ENCODE assay signal across 8 cellular contexts in the genomic region with DNA sequence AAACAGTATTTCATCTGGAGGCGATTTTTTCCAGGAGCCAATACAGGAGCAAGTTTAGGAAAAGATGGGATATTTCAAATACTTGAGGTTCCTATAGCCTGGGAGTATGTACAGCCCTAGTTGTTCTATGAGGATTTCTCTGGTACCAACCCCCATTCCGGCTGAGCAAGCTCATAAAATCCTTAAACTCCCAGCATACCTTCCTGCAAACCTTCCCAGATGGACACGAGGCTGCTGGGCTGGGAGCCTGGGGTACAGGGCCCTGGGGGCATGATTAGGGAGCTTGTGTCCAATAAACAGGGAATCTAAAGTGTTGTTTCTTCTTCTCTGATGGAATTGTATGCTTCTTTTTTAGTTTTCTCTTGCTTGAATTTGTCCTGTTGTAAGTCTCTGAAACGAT. TPM values are rescaled to one million over a fixed set of nuclear protein-coding genes. Genes with fewer than 3 reads are reported as not detected.
A peak's percentile ranks its signal among the peaks of the same experiment; 100 is the strongest.
DNase-seq lines count a peak whose midpoint lies in the region; ATAC-seq and TF ChIP-seq lines count a peak whose summit lies in the region.

No MANE protein-coding gene starts in this region.

- peaks cover 9 to 40% (median 35%) of the 10 kb centered on the region in 7 donors for H3K4me1 Mint-ChIP-seq in naive thymus-derived CD4-positive, alpha-beta T cell

- H3K9me3 ChIP-seq in BE2C, result no peaks in the 10 kb centered on the region
- H3K9me3 ChIP-seq in IMR-90 (ENCODE audit: control insufficient read depth, insufficient read depth, low read length), result no peaks in the 10 kb centered on the region
- no peaks in the 10 kb centered on the region for H3K9me3 ChIP-seq in naive thymus-derived CD4-positive, alpha-beta T cell (ENCODE audit: control insufficient read depth in 2 of 3, low read length in 3 of 3)

- H3K79me1 ChIP-seq in IMR-90 (ENCODE audit: low read depth in 1 of 2, low read length in 2 of 2), result peaks cover 15 to 49% of the 10 kb centered on the region in 2 experiments

- H4K5ac ChIP-seq in IMR-90 (ENCODE audit: low read depth, low read length), result peak overlapping the region; percentile 65; the same call in 1 of the 2 replicates

- intact Hi-C loops in IMR-90 (cut with micrococcal nuclease), result no loop called here
- intact Hi-C loops in naive thymus-derived CD4-positive, alpha-beta T cell (cut with micrococcal nuclease), result loop anchor here (2.0 to 5.0 kb wide), 10 partner anchors 17 to 1230 kb away; a partner anchor contains a TSS
- intact Hi-C loops in lower leg skin (cut with DNase I; ENCODE audit: low total_unique reads), result no loop called here

- peak overlapping the region; percentile 98 for H3K4me2 ChIP-seq in IMR-90 (ENCODE audit: low read depth, low read length)

- peak overlapping the region; percentile 97 for H3K56ac ChIP-seq in IMR-90 (ENCODE audit: extremely low read depth, insufficient read depth, low read length)

- peaks cover 6% of the 10 kb centered on the region for H3K9me1 ChIP-seq in IMR-90 (ENCODE audit: insufficient read depth, low read length)

- dilution Hi-C loops in IMR-90 (cut with HindIII; ENCODE audit: low sequenced_read_pairs, unreplicated experiment), result no loop called here

- peak overlapping the region in 1 of 2 experiments; percentile 99; a peak in 2 of 4 replicates for H4K8ac ChIP-seq in IMR-90 (ENCODE audit: low read depth in 2 of 2, low read length in 2 of 2)

- H3K18ac ChIP-seq in IMR-90 (ENCODE audit: low read depth, low read length), result no peak overlapping the region

- no CpG with 5 or more reads among the region's 4 CpGs for WGBS in IMR-90 (ENCODE audit: extremely low coverage in 2 of 2, insufficient read length in 1 of 2), 2 experiments
- WGBS in lower leg skin, 2 donors, result 19% methylated on average over 4 of the region's 4 CpGs

- TF ChIP-seq RAD21 in IMR-90 (IDR thresholded peaks at IDR 0.05; ENCODE audit: low read length), result no peak

- H3K36me3 ChIP-seq in BE2C, result peaks cover 52% of the 10 kb centered on the region
- H3K36me3 ChIP-seq in IMR-90 (ENCODE audit: control insufficient read depth, insufficient read depth, low read length), result peaks cover 41% of the 10 kb centered on the region
- H3K36me3 ChIP-seq in naive thymus-derived CD4-positive, alpha-beta T cell (ENCODE audit: control insufficient read depth in 2 of 3, insufficient read depth in 3 of 3, low read length in 3 of 3), result peaks cover 17 to 37% (median 18%) of the 10 kb centered on the region in 3 experiments

- peak overlapping the region; percentile 85 for H3K4me3 ChIP-seq in BE2C (ENCODE audit: low read depth, low read length)
- peak overlapping the region; percentile 81 for H3K4me3 ChIP-seq in IMR-90 (ENCODE audit: insufficient read depth, low read depth, low read length)
- peak overlapping the region; percentile 90 to 92 for H3K4me3 ChIP-seq in cardiac fibroblast (replicated peaks in 1 of 2; ENCODE audit: low read depth in 2 of 2, low read length in 2 of 2)
- H3K4me3 ChIP-seq in naive thymus-derived CD4-positive, alpha-beta T cell (ENCODE audit: low read length), result no peak overlapping the region
- no peak overlapping the region for H3K4me3 ChIP-seq in lower leg skin (ENCODE audit: low read depth, poor library complexity, severe bottlenecking)

- in situ Hi-C loops in IMR-90 (cut with MboI; ENCODE audit: low sequenced_read_pairs), result no loop called here

- H2AFZ ChIP-seq in IMR-90 (replicated peaks; ENCODE audit: low read length, poor library complexity), result no peak overlapping the region

- BruUV-seq in IMR-90 (replicated peaks; lab: Mats Ljungman, UMichigan), result no TSS peak

- no peaks in the 10 kb centered on the region for H3K27me3 Mint-ChIP-seq in naive thymus-derived CD4-positive, alpha-beta T cell

- no peak overlapping the region for H2BK120ac ChIP-seq in IMR-90 (ENCODE audit: low read depth, low read length)

- peak overlapping the region; percentile 82 to 95 (median 93) for H3K4me3 Mint-ChIP-seq in naive thymus-derived CD4-positive, alpha-beta T cell

- peaks cover 46% of the 10 kb centered on the region for H4K20me1 ChIP-seq in IMR-90 (ENCODE audit: insufficient read depth, low read length)

- peaks cover 4 to 41% (median 13%) of the 10 kb centered on the region in 5 donors for H3K36me3 Mint-ChIP-seq in naive thymus-derived CD4-positive, alpha-beta T cell

- TF ChIP-seq POLR2A in IMR-90 (IDR thresholded peaks at IDR 0.05; ENCODE audit: low read depth, low read length) (no peak), lower leg skin (IDR thresholded peaks at IDR 0.05) (no peak)

- H3K9me3 Mint-ChIP-seq in naive thymus-derived CD4-positive, alpha-beta T cell, result peaks cover 0 to 2% (median 0%) of the 10 kb centered on the region in 11 donors

- H4K91ac ChIP-seq in IMR-90 (ENCODE audit: insufficient read depth, low read depth, low read length), result 0 out of 2 replicates have a peak overlapping the region, but pooled peaks have one; percentile 98

- POLR2A ChIA-PET in IMR-90 (lab: Charles Lee; ENCODE audit: unreplicated experiment), result interaction anchor here (0.6 kb wide), 1 partner anchor 242 kb away, joined by 3 read pairs; no protein-coding TSS in a partner anchor
- POLR2A ChIA-PET in naive thymus-derived CD4-positive, alpha-beta T cell (lab: Charles Lee), result interaction anchor here (0.6 to 66.4 kb wide), 15 partner anchors 16 to 338 kb away, joined by 3 to 3078 read pairs (median 4); a partner anchor contains a TSS

- no peak overlapping the region for H2BK15ac ChIP-seq in IMR-90 (ENCODE audit: low read depth, low read length)

- H3K27ac ChIP-seq in IMR-90 (ENCODE audit: insufficient read depth, low read length), result peak overlapping the region; percentile 99
- H3K27ac ChIP-seq in naive thymus-derived CD4-positive, alpha-beta T cell (ENCODE audit: low read depth, low read length), result peak overlapping the region; percentile 96

- peak overlapping the region; percentile 98 for H3K4ac ChIP-seq in IMR-90 (ENCODE audit: low read depth, low read length)

- no peaks in the 10 kb centered on the region for H3K27me3 ChIP-seq in BE2C
- H3K27me3 ChIP-seq in IMR-90 (ENCODE audit: control insufficient read depth, insufficient read depth, low read length), result no peaks in the 10 kb centered on the region
- no peaks in the 10 kb centered on the region for H3K27me3 ChIP-seq in naive thymus-derived CD4-positive, alpha-beta T cell (ENCODE audit: control insufficient read depth in 2 of 2, insufficient read depth in 2 of 2, low read length in 2 of 2)

- ATAC-seq in IMR-90 (ENCODE audit: low read depth) (no peak), HG03354 (IDR thresholded peaks at IDR 0.05; ENCODE audit: poor library complexity, severe bottlenecking, unreplicated experiment) (no peak)
- ATAC-seq in naive thymus-derived CD4-positive, alpha-beta T cell, result no peak

- H3K27ac Mint-ChIP-seq in naive thymus-derived CD4-positive, alpha-beta T cell, result peak overlapping the region; percentile 90 to 98 (median 96)

- peak overlapping the region; percentile 100 for H3K9ac ChIP-seq in IMR-90 (ENCODE audit: low read depth, low read length)

- CTCF ChIA-PET in IMR-90 (lab: Yijun Ruan, JAX), result interaction anchor here (1.3 kb wide), 1 partner anchor 16 kb away, joined by 4 read pairs; no protein-coding TSS in a partner anchor
- CTCF ChIA-PET in naive thymus-derived CD4-positive, alpha-beta T cell (lab: Charles Lee), result interaction anchor here (0.8 kb wide), 1 partner anchor 125 kb away, joined by 3 read pairs; no protein-coding TSS in a partner anchor

- TF ChIP-seq CTCF in BE2C (IDR thresholded peaks at IDR 0.05; ENCODE audit: low read depth, low read length) (no peak), IMR-90 (conservative IDR thresholded peaks at IDR 0.05; ENCODE audit: low read depth, low read length) (no peak), cardiac fibroblast (IDR thresholded peaks at IDR 0.05; ENCODE audit: low read depth, low read length) (no peak), lower leg skin (IDR thresholded peaks at IDR 0.05) (no peak)

- no peaks in the 10 kb centered on the region for H3K4me1 ChIP-seq in BE2C
- H3K4me1 ChIP-seq in IMR-90 (ENCODE audit: control insufficient read depth, insufficient read depth, low read length), result no peaks in the 10 kb centered on the region
- peaks cover 3 to 14% of the 10 kb centered on the region in 2 donors for H3K4me1 ChIP-seq in naive thymus-derived CD4-positive, alpha-beta T cell (ENCODE audit: control insufficient read depth in 2 of 2, insufficient read depth in 2 of 2, low read length in 2 of 2)

- H3K14ac ChIP-seq in IMR-90 (replicated peaks; ENCODE audit: low read depth, low read length), result peak overlapping the region; percentile 100

- peak overlapping the region; percentile 99; the same call in 1 of the 2 replicates for H3K23ac ChIP-seq in IMR-90 (ENCODE audit: low read depth, low read length)

- H2BK20ac ChIP-seq in IMR-90 (ENCODE audit: low read depth, low read length), result no peak overlapping the region

- peak overlapping the region; percentile 97; the same call in 1 of the 2 replicates for H2AK5ac ChIP-seq in IMR-90 (ENCODE audit: low read depth, low read length)

- H2AK9ac ChIP-seq in IMR-90 (replicated peaks; ENCODE audit: low read depth, low read length, poor library complexity), result peak overlapping the region; percentile 82

- peak overlapping the region; percentile 98 for H2BK5ac ChIP-seq in IMR-90 (ENCODE audit: low read depth, low read length, poor library complexity, severe bottlenecking)

- DNase-seq in BE2C (no peak), IMR-90 (no peak), cardiac fibroblast (ENCODE audit: low read depth in 2 of 2) (no peak), lower leg skin (ENCODE audit: low spot score in 2 of 2) (no peak), SHP77 treated with DMSO at 0.1 percent for 48 hours (lab: John Stamatoyannopoulos, UW) (no peak), H4 (ENCODE audit: low spot score) (no peak)
- no peak for DNase-seq in naive thymus-derived CD4-positive, alpha-beta T cell

RNA-seq across cellular contexts. Expression of a gene that starts 1.5 kb away (rescaled TPM):
- 240 TPM for polyA plus RNA-seq in BE2C (2012; ENCODE audit: insufficient read depth, insufficient read length, low read depth)
- total RNA-seq in IMR-90 (2012; rRNA removed) (7.7 and 8.1 TPM in 2 replicates), lower leg skin (100 to 1,000 TPM in 1 of 4 donors, 10 to 100 TPM in 3; 57.4 to 131 (median 73.7) TPM)
- 88.6 and 101 TPM in 2 replicates for polyA plus RNA-seq in IMR-90 (2012; rRNA removed)
- polyA plus RNA-seq in IMR-90 (2012; cell fraction: cytosol; rRNA removed), result 46.8 and 73.0 TPM in 2 replicates
- 196 and 327 TPM in 2 replicates for polyA plus RNA-seq in IMR-90 (2012; cell fraction: nucleus; rRNA removed; ENCODE audit: low replicate concordance)
- 100 to 1,000 TPM; 203 to 238 (median 226) TPM for total RNA-seq in naive thymus-derived CD4-positive, alpha-beta T cell
- polyA plus RNA-seq in naive thymus-derived CD4-positive, alpha-beta T cell, result 1 to 10 TPM; 3.9 to 8.2 TPM
- total RNA-seq in H4 (2014; rRNA removed; shearing (Covaris generic)), result 26.2 and 36.1 TPM in 2 replicates

RNA-seq across cellular contexts. Expression of a gene that starts 7.0 kb away (rescaled TPM):
- polyA plus RNA-seq in BE2C (2012; ENCODE audit: insufficient read depth, insufficient read length, low read depth), result not detected
- total RNA-seq in IMR-90 (2012; rRNA removed) (not detected in 2 replicates), lower leg skin (10 to 100 TPM in 1 of 4 donors, 1 to 10 TPM in 3; 4.8 to 13.7 (median 7.2) TPM)
- not detected in 2 replicates for polyA plus RNA-seq in IMR-90 (2012; rRNA removed)
- polyA plus RNA-seq in IMR-90 (2012; cell fraction: cytosol; rRNA removed), result not detected in 2 replicates
- polyA plus RNA-seq in IMR-90 (2012; cell fraction: nucleus; rRNA removed; ENCODE audit: low replicate concordance), result not detected in 2 replicates
- total RNA-seq in naive thymus-derived CD4-positive, alpha-beta T cell, result 100 to 1,000 TPM in 1 of 5 experiments, 10 to 100 TPM in 4; 33.1 to 160 (median 62.0) TPM
- polyA plus RNA-seq in naive thymus-derived CD4-positive, alpha-beta T cell, result 100 to 1,000 TPM; 140 to 182 TPM
- total RNA-seq in H4 (2014; rRNA removed; shearing (Covaris generic)), result not detected in 2 replicates

RNA-seq across cellular contexts. Expression of a gene that starts 29.2 kb away (rescaled TPM):
- polyA plus RNA-seq in BE2C (2012; ENCODE audit: insufficient read depth, insufficient read length, low read depth), result 1.0 TPM
- total RNA-seq in IMR-90 (2012; rRNA removed), result not detected in 2 replicates
- not detected in 2 replicates for polyA plus RNA-seq in IMR-90 (2012; rRNA removed)
- polyA plus RNA-seq in IMR-90 (2012; cell fraction: cytosol; rRNA removed), result not detected in 2 replicates
- not detected in 2 replicates for polyA plus RNA-seq in IMR-90 (2012; cell fraction: nucleus; rRNA removed; ENCODE audit: low replicate concordance)
- total RNA-seq in naive thymus-derived CD4-positive, alpha-beta T cell, result 10 to 100 TPM in 2 of 5 experiments, 1 to 10 TPM in 2, under 1 TPM in 1; 0.97 to 47.1 (median 6.7) TPM
- polyA plus RNA-seq in naive thymus-derived CD4-positive, alpha-beta T cell, result 10 to 100 TPM; 11.0 to 19.7 TPM
- total RNA-seq in lower leg skin, result not detected
- total RNA-seq in H4 (2014; rRNA removed; shearing (Covaris generic)), result not detected in 2 replicates

RNA-seq across cellular contexts. Expression of a gene that starts 30.5 kb away (rescaled TPM):
- 472 TPM for polyA plus RNA-seq in BE2C (2012; ENCODE audit: insufficient read depth, insufficient read length, low read depth)
- total RNA-seq in IMR-90 (2012; rRNA removed) (40.7 and 41.4 TPM in 2 replicates), lower leg skin (100 to 1,000 TPM; 255 to 338 (median 287) TPM)
- polyA plus RNA-seq in IMR-90 (2012; rRNA removed), result 134 and 151 TPM in 2 replicates
- 103 and 139 TPM in 2 replicates for polyA plus RNA-seq in IMR-90 (2012; cell fraction: cytosol; rRNA removed)
- 262 and 478 TPM in 2 replicates for polyA plus RNA-seq in IMR-90 (2012; cell fraction: nucleus; rRNA removed; ENCODE audit: low replicate concordance)
- 100 to 1,000 TPM; 260 to 321 (median 280) TPM for total RNA-seq in naive thymus-derived CD4-positive, alpha-beta T cell
- 10 to 100 TPM; 14.4 to 24.3 TPM for polyA plus RNA-seq in naive thymus-derived CD4-positive, alpha-beta T cell
- total RNA-seq in H4 (2014; rRNA removed; shearing (Covaris generic)), result 122 and 138 TPM in 2 replicates

RNA-seq across cellular contexts. Expression of a gene that starts 33.7 kb away (rescaled TPM):
- 4.7 TPM for polyA plus RNA-seq in BE2C (2012; ENCODE audit: insufficient read depth, insufficient read length, low read depth)
- 0.83 and 1.4 TPM in 2 replicates for total RNA-seq in IMR-90 (2012; rRNA removed)
- 3.5 and 3.8 TPM in 2 replicates for polyA plus RNA-seq in IMR-90 (2012; rRNA removed)
- polyA plus RNA-seq in IMR-90 (2012; cell fraction: cytosol; rRNA removed), result 2.7 and 4.5 TPM in 2 replicates
- polyA plus RNA-seq in IMR-90 (2012; cell fraction: nucleus; rRNA removed; ENCODE audit: low replicate concordance), result 1.7 and 3.3 TPM in 2 replicates
- 1 to 10 TPM in 4 of 5 experiments, under 1 TPM in 1; 0.78 to 4.3 (median 2.8) TPM for total RNA-seq in naive thymus-derived CD4-positive, alpha-beta T cell
- 1 to 10 TPM; 3.8 to 5.0 TPM for polyA plus RNA-seq in naive thymus-derived CD4-positive, alpha-beta T cell
- 1 to 10 TPM; 1.7 to 7.2 (median 2.5) TPM for total RNA-seq in lower leg skin
- total RNA-seq in H4 (2014; rRNA removed; shearing (Covaris generic)), result 0.91 and 1.1 TPM in 2 replicates

Comparison
In these comparisons a context has a peak if more than half of its experiments do, and no peak if none do; other contexts are left out.
1. H3K4me3 ChIP-seq: peak in BE2C (single experiment), IMR-90 (single experiment) and cardiac fibroblast (2 of 2); none in naive thymus-derived CD4-positive, alpha-beta T cell (single experiment) and lower leg skin (single experiment).
2. intact Hi-C loops: an anchor here in naive thymus-derived CD4-positive, alpha-beta T cell (2.0 to 5.0 kb wide); none called in IMR-90 and lower leg skin.